In the genomic region with DNA sequence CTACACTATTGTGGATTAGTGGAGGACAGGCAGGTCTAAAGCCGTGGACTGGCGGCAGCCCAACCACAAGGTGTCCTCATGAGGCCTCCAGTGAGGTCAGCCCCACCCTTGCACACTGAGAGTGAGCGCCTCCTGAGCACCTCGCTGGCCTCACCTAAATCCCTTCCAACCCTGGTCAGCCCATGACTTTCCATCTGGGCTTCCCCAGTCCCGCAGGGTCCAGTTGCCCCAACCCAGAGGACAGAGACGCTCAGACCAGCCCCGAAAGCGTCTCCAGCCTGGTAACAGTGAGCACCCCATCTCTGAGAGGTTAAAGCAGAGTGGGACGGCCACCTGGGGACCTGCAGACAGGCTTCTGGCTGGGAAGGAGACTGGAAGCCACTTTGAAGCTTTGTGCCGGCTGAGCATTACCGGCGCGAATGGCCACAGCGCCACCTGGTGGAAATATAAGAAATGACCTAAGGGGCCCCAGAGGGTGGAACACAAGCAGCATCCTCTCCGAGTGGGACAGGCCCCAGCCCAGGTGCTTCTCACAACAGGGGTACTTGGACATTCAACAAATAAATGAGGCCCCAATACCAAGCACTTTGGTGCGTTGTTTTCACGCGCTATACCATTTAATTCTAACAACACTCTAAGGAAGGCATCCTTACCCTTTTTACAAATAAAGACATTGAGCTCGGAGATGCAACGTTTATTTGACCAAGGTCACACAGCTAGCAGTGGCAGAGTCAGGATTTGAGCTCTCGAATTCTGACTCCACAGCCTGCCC, we compare ENCODE assay signal across 8 cellular contexts.
DNase-seq lines count a peak whose midpoint lies in the region; ATAC-seq and TF ChIP-seq lines count a peak whose summit lies in the region.

No MANE protein-coding gene starts in this region.

- H3K27ac ChIP-seq in fibroblast of lung (ENCODE audit: insufficient read depth, low read length), result no peak overlapping the region

- H3K27ac Mint-ChIP-seq in nephron progenitor cell, result no peak overlapping the region

- TF ChIP-seq CTCF in fibroblast of lung (conservative IDR thresholded peaks at IDR 0.05 in 1 of 2, IDR thresholded peaks at IDR 0.05 in 1 of 2; ENCODE audit: low read depth in 1 of 2, low read length in 2 of 2), result peak; percentile 73 to 80
- TF ChIP-seq CTCF in nephron progenitor cell (IDR thresholded peaks at IDR 0.05), result peak; percentile 93

- peak; percentile 45 for DNase-seq in ACHN
- peak; percentile 77 for DNase-seq in HuH-7 (ENCODE audit: low spot score)
- DNase-seq in OCI-M1 (lab: John Stamatoyannopoulos, UW), result peak; percentile 78
- peak; percentile 63 for DNase-seq in activated T-cell treated with anti-CD3 and anti-CD28 coated beads for 48 hours (ENCODE audit: low read depth)
- peak; percentile 38 to 59 for DNase-seq in fibroblast of lung (ENCODE audit: low read depth in 2 of 2)
- peak; percentile 80 for DNase-seq in nephron progenitor cell
- DNase-seq in stimulated activated naive CD8-positive, alpha-beta T cell treated with anti-CD3 and anti-CD28 coated beads, Interleukin-15, Interleukin-2, amounts not matched to agents 100 U/mL and 50 U/mL, for 24 hours, result peak; percentile 79

- H3K27me3 Mint-ChIP-seq in nephron progenitor cell (ENCODE audit: low read depth, poor library complexity), result peaks cover 13% of the 10 kb centered on the region

- H3K4me1 ChIP-seq in fibroblast of lung (ENCODE audit: control insufficient read depth, extremely low read depth, insufficient read depth, low read length), result no peaks in the 10 kb centered on the region

- in situ Hi-C loops in ACHN (cut with HindIII; ENCODE audit: low pct_ligation_motif_present, low pct_unique_long_range_greater_than_20kb, low sequenced_read_pairs), result no loop called here

- H3K9me3 Mint-ChIP-seq in nephron progenitor cell, result no peaks in the 10 kb centered on the region

- H3K36me3 Mint-ChIP-seq in nephron progenitor cell (ENCODE audit: low read depth), result no peaks in the 10 kb centered on the region

- peak; percentile 65 for ATAC-seq in GM18868 (IDR thresholded peaks at IDR 0.05; ENCODE audit: unreplicated experiment)
- peak; percentile 79 for ATAC-seq in stimulated activated naive CD8-positive, alpha-beta T cell treated with anti-CD3 and anti-CD28 coated beads, Interleukin-15, Interleukin-2, amounts not matched to agents 100 U/mL and 50 U/mL, for 24 hours

- peaks cover 22% of the 10 kb centered on the region for H3K4me1 Mint-ChIP-seq in nephron progenitor cell

- no peak overlapping the region for H3K4me3 ChIP-seq in fibroblast of lung (replicated peaks in 1 of 4; ENCODE audit: control extremely low read depth in 1 of 4, insufficient read depth in 1 of 4, low read depth in 3 of 4, low read length in 4 of 4)

- no peaks in the 10 kb centered on the region for H3K36me3 ChIP-seq in fibroblast of lung (ENCODE audit: control insufficient read depth, insufficient read depth, low read length)

- H2AFZ ChIP-seq in fibroblast of lung (ENCODE audit: low read length), result no peak overlapping the region

- no peak overlapping the region for H3K4me2 ChIP-seq in fibroblast of lung (ENCODE audit: extremely low read depth, insufficient read depth, low read length)

- H3K27me3 ChIP-seq in fibroblast of lung (ENCODE audit: control insufficient read depth, insufficient read depth, low read length), result no peaks in the 10 kb centered on the region

- no peaks in the 10 kb centered on the region for H3K9me3 ChIP-seq in fibroblast of lung (ENCODE audit: control insufficient read depth, insufficient read depth, low read depth, low read length)

- H3K9ac ChIP-seq in fibroblast of lung (ENCODE audit: insufficient read depth, low read length), result no peak overlapping the region

- H3K4me3 Mint-ChIP-seq in nephron progenitor cell, result no peak overlapping the region

- no peaks in the 10 kb centered on the region for H3K79me2 ChIP-seq in fibroblast of lung (ENCODE audit: control insufficient read depth, insufficient read depth, low read length)

- H4K20me1 ChIP-seq in fibroblast of lung (ENCODE audit: control insufficient read depth, extremely low read depth, insufficient read depth, low read length), result no peaks in the 10 kb centered on the region
